1 cellular context compared by ENCODE assay signal in the genomic region with DNA sequence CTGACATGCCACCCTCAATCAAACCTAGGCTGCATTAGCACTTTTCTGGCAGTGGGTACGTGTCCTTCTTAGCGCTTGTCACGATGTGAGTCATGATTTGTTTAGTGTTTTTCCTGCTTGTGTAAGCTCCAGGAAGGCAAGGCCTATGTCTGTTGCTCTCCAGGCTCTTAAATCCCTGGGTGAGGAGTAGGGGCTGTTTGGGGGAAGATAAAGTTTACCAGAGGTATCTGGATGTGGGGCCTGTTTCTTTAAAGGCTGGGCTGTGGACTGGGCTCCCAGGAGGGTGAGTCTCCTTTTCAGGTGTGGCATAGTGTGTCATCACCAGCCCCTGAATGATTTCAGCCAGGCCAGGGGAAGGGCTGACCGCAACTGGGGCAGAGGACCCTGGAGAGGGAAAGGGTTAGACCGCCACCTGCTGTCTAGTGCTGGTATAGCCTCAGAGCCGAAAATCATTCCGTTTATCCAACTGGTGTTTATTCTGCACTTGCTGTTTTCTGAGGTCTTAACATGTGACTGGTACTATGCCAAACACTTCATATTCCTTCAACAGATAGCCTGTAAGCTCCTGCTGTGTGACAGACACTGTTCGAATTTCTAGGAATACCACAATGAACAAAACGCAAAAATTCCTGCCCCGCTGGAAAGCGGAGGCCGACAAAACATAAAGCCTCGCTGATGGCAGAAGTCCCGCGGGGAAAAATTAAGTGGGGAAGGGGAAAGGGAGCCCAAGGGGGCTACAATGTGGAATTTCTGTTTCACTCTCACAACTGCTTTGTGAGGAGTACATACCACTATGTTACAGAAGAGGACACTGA.
TF ChIP-seq lines count a peak whose summit lies in the region.

No MANE protein-coding gene starts in this region.

TF ChIP-seq in GM12878, 131 proteins besides CTCF, POLR2A, EP300 and RAD21 (continued from another document):
- TF ChIP-seq, protein P1, sequence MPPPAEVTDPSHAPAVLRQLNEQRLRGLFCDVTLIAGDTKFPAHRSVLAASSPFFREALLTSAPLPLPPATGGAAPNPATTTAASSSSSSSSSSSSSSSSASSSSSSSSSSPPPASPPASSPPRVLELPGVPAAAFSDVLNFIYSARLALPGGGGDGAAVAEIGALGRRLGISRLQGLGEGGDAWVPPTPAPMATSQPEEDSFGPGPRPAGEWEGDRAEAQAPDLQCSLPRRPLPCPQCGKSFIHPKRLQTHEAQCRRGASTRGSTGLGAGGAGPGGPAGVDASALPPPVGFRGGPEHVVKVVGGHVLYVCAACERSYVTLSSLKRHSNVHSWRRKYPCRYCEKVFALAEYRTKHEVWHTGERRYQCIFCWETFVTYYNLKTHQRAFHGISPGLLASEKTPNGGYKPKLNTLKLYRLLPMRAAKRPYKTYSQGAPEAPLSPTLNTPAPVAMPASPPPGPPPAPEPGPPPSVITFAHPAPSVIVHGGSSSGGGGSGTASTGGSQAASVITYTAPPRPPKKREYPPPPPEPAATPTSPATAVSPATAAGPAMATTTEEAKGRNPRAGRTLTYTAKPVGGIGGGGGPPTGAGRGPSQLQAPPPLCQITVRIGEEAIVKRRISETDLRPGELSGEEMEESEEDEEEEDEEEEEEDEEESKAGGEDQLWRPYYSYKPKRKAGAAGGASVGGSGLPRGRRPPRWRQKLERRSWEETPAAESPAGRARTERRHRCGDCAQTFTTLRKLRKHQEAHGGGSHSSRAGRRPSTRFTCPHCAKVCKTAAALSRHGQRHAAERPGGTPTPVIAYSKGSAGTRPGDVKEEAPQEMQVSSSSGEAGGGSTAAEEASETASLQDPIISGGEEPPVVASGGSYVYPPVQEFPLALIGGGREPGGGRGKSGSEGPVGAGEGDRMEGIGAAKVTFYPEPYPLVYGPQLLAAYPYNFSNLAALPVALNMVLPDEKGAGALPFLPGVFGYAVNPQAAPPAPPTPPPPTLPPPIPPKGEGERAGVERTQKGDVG (CRISPR knock-in tag; IDR thresholded peaks at IDR 0.05) = no peak
- no peak for TF ChIP-seq TCF7 (IDR thresholded peaks at IDR 0.05; ENCODE audit: borderline replicate concordance)
- TF ChIP-seq, protein P2, sequence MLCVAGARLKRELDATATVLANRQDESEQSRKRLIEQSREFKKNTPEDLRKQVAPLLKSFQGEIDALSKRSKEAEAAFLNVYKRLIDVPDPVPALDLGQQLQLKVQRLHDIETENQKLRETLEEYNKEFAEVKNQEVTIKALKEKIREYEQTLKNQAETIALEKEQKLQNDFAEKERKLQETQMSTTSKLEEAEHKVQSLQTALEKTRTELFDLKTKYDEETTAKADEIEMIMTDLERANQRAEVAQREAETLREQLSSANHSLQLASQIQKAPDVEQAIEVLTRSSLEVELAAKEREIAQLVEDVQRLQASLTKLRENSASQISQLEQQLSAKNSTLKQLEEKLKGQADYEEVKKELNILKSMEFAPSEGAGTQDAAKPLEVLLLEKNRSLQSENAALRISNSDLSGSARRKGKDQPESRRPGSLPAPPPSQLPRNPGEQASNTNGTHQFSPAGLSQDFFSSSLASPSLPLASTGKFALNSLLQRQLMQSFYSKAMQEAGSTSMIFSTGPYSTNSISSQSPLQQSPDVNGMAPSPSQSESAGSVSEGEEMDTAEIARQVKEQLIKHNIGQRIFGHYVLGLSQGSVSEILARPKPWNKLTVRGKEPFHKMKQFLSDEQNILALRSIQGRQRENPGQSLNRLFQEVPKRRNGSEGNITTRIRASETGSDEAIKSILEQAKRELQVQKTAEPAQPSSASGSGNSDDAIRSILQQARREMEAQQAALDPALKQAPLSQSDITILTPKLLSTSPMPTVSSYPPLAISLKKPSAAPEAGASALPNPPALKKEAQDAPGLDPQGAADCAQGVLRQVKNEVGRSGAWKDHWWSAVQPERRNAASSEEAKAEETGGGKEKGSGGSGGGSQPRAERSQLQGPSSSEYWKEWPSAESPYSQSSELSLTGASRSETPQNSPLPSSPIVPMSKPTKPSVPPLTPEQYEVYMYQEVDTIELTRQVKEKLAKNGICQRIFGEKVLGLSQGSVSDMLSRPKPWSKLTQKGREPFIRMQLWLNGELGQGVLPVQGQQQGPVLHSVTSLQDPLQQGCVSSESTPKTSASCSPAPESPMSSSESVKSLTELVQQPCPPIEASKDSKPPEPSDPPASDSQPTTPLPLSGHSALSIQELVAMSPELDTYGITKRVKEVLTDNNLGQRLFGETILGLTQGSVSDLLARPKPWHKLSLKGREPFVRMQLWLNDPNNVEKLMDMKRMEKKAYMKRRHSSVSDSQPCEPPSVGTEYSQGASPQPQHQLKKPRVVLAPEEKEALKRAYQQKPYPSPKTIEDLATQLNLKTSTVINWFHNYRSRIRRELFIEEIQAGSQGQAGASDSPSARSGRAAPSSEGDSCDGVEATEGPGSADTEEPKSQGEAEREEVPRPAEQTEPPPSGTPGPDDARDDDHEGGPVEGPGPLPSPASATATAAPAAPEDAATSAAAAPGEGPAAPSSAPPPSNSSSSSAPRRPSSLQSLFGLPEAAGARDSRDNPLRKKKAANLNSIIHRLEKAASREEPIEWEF (IDR thresholded peaks at IDR 0.05; ENCODE audit: insufficient replicate concordance, low read depth, low read length) = no peak
- TF ChIP-seq FOXM1 (IDR thresholded peaks at IDR 0.05; ENCODE audit: low read depth, low read length) = no peak
- TF ChIP-seq, protein P3, sequence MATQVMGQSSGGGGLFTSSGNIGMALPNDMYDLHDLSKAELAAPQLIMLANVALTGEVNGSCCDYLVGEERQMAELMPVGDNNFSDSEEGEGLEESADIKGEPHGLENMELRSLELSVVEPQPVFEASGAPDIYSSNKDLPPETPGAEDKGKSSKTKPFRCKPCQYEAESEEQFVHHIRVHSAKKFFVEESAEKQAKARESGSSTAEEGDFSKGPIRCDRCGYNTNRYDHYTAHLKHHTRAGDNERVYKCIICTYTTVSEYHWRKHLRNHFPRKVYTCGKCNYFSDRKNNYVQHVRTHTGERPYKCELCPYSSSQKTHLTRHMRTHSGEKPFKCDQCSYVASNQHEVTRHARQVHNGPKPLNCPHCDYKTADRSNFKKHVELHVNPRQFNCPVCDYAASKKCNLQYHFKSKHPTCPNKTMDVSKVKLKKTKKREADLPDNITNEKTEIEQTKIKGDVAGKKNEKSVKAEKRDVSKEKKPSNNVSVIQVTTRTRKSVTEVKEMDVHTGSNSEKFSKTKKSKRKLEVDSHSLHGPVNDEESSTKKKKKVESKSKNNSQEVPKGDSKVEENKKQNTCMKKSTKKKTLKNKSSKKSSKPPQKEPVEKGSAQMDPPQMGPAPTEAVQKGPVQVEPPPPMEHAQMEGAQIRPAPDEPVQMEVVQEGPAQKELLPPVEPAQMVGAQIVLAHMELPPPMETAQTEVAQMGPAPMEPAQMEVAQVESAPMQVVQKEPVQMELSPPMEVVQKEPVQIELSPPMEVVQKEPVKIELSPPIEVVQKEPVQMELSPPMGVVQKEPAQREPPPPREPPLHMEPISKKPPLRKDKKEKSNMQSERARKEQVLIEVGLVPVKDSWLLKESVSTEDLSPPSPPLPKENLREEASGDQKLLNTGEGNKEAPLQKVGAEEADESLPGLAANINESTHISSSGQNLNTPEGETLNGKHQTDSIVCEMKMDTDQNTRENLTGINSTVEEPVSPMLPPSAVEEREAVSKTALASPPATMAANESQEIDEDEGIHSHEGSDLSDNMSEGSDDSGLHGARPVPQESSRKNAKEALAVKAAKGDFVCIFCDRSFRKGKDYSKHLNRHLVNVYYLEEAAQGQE (IDR thresholded peaks at IDR 0.05; ENCODE audit: low read depth, low read length) = no peak
- TF ChIP-seq KAT2A (conservative IDR thresholded peaks at IDR 0.05; ENCODE audit: control insufficient read depth, low read depth, low read length) = no peak
- no peak for TF ChIP-seq EZH2 (IDR thresholded peaks at IDR 0.05; ENCODE audit: borderline replicate concordance, control insufficient read depth, low read depth, low read length)
- no peak for TF ChIP-seq CREM (IDR thresholded peaks at IDR 0.05; ENCODE audit: low read depth)
- TF ChIP-seq, protein P4, sequence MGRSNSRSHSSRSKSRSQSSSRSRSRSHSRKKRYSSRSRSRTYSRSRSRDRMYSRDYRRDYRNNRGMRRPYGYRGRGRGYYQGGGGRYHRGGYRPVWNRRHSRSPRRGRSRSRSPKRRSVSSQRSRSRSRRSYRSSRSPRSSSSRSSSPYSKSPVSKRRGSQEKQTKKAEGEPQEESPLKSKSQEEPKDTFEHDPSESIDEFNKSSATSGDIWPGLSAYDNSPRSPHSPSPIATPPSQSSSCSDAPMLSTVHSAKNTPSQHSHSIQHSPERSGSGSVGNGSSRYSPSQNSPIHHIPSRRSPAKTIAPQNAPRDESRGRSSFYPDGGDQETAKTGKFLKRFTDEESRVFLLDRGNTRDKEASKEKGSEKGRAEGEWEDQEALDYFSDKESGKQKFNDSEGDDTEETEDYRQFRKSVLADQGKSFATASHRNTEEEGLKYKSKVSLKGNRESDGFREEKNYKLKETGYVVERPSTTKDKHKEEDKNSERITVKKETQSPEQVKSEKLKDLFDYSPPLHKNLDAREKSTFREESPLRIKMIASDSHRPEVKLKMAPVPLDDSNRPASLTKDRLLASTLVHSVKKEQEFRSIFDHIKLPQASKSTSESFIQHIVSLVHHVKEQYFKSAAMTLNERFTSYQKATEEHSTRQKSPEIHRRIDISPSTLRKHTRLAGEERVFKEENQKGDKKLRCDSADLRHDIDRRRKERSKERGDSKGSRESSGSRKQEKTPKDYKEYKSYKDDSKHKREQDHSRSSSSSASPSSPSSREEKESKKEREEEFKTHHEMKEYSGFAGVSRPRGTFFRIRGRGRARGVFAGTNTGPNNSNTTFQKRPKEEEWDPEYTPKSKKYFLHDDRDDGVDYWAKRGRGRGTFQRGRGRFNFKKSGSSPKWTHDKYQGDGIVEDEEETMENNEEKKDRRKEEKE (IDR thresholded peaks at IDR 0.05) = no peak
- TF ChIP-seq MYC (IDR thresholded peaks at IDR 0.05; ENCODE audit: insufficient read depth, insufficient read length, insufficient replicate concordance, low read length, severe bottlenecking) = no peak
